1 cellular context compared by ENCODE assay signal in genomic region chr1:51650198-51650597, GRCh38.
TF ChIP-seq lines count a peak whose summit lies in the region.

No MANE protein-coding gene starts in this region.

TF ChIP-seq in GM23338, 12 proteins besides CTCF, POLR2A, EP300 and RAD21 (continued from another document):
- no peak for TF ChIP-seq ZNF462 (CRISPR knock-in tag; IDR thresholded peaks at IDR 0.05)
- TF ChIP-seq STAT1 (IDR thresholded peaks at IDR 0.05; ENCODE audit: unreplicated experiment): no peak
- no peak for TF ChIP-seq EZH2phosphoT487 (IDR thresholded peaks at IDR 0.05; ENCODE audit: unreplicated experiment)
- no peak for TF ChIP-seq EZH2 (IDR thresholded peaks at IDR 0.05; ENCODE audit: low read depth, unreplicated experiment)
- no peak for TF ChIP-seq ZNF331 (CRISPR knock-in tag; IDR thresholded peaks at IDR 0.05; ENCODE audit: low read depth)
